ENCODE assay signal across 8 cellular contexts in genomic region chr3:160129459-160130061, GRCh38.
DNase-seq lines count a peak whose midpoint lies in the region; TF ChIP-seq lines count a peak whose summit lies in the region.

No MANE protein-coding gene starts in this region.

- DNase-seq in Daoy (ENCODE audit: low read depth): peak; percentile 93
- DNase-seq in HCEC 1CT: peak; percentile 95
- peak; percentile 22 for DNase-seq in OCI-M1 (lab: John Stamatoyannopoulos, UW)
- DNase-seq in fibroblast of villous mesenchyme (ENCODE audit: low read depth): peak; percentile 94
- no peak for DNase-seq in CD4-positive, alpha-beta memory T cell
- no peak for DNase-seq in central memory CD4-positive, alpha-beta T cell
- no peak for DNase-seq in NCI-H1436 treated with DMSO at 0.1 percent for 48 hours (lab: John Stamatoyannopoulos, UW)
- no peak for DNase-seq in cortex of kidney (lab: John Stamatoyannopoulos, UW)

- H3K27me3 Mint-ChIP-seq in CD4-positive, alpha-beta memory T cell: peaks cover 0 to 2% of the 10 kb centered on the region in 2 donors

- no peaks in the 10 kb centered on the region for H3K4me1 ChIP-seq in CD4-positive, alpha-beta memory T cell (ENCODE audit: insufficient read depth, low read length)

- H3K4me3 ChIP-seq in fibroblast of villous mesenchyme (ENCODE audit: low read depth, low read length): no peak overlapping the region
- H3K4me3 ChIP-seq in CD4-positive, alpha-beta memory T cell (ENCODE audit: low read length in 2 of 2): no peak overlapping the region

- peaks cover 0 to 2% (median 0%) of the 10 kb centered on the region in 4 donors for H3K4me1 Mint-ChIP-seq in CD4-positive, alpha-beta memory T cell

- intact Hi-C loops in CD4-positive, alpha-beta memory T cell (cut with micrococcal nuclease): no loop called here

- H3K36me3 ChIP-seq in CD4-positive, alpha-beta memory T cell (ENCODE audit: insufficient read depth, low read length): no peaks in the 10 kb centered on the region

- no peaks in the 10 kb centered on the region for H3K36me3 Mint-ChIP-seq in CD4-positive, alpha-beta memory T cell

- H3K27ac ChIP-seq in CD4-positive, alpha-beta memory T cell (ENCODE audit: low read depth, low read length): no peak overlapping the region

- CTCF ChIA-PET in CD4-positive, alpha-beta memory T cell (lab: Charles Lee; ENCODE audit: partially characterized antibody): interaction anchor here (1.1 kb wide), 1 partner anchor 8 kb away, joined by 4 read pairs; no protein-coding TSS in a partner anchor

- H3K9me3 ChIP-seq in CD4-positive, alpha-beta memory T cell (ENCODE audit: control insufficient read depth in 1 of 2, low read length in 2 of 2): no peaks in the 10 kb centered on the region

- no peak overlapping the region for H3K27ac Mint-ChIP-seq in CD4-positive, alpha-beta memory T cell

- no peak overlapping the region for H3K4me3 Mint-ChIP-seq in CD4-positive, alpha-beta memory T cell

- TF ChIP-seq CTCF in fibroblast of villous mesenchyme (IDR thresholded peaks at IDR 0.05; ENCODE audit: insufficient read depth, low read depth, low read length): no peak

- H3K27me3 ChIP-seq in CD4-positive, alpha-beta memory T cell (ENCODE audit: insufficient read depth, low read length): no peaks in the 10 kb centered on the region

- no peaks in the 10 kb centered on the region for H3K9me3 Mint-ChIP-seq in CD4-positive, alpha-beta memory T cell

- POLR2A ChIA-PET in CD4-positive, alpha-beta memory T cell (lab: Charles Lee; ENCODE audit: partially characterized antibody): no interaction called here

Comparison
In these comparisons a context has a peak if more than half of its experiments do, and no peak if none do; other contexts are left out.
1. DNase-seq: peak in Daoy (single experiment), HCEC 1CT (single experiment), OCI-M1 (single experiment) and fibroblast of villous mesenchyme (single experiment); none in CD4-positive, alpha-beta memory T cell (0 of 5), central memory CD4-positive, alpha-beta T cell (single experiment), NCI-H1436 treated with DMSO at 0.1 percent for 48 hours (single experiment) and cortex of kidney (single experiment).